In the genomic region with DNA sequence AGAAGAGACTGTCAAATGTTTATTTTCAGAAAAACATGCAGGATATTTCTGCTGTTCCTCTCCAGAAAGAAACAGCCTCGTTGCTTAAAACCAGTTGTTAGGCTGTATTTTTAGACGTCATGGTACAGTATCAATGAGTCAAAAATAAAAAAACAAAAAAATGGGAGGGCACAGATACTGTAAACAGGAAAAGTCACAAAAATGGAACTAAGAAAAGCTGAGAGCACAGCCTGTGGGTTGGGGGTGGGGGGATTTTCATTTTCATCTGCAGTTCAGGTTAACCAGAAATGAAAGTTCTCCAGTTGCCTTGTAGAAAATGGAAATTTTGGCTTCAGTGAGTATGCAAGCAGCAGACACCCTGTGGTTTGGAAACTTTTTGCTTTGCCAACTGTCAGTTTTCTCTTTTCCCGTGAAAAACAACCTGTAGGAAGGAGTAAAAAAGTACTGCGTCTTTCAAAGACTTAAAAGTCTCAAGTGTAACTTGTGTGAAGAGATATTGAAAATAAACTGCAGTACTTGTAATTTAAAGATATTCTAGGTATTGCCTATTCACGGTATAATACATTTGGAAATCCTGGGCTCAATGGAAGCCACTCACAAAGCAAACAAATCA, we compare ENCODE assay signal across 8 cellular contexts. TPM values are rescaled to one million over a fixed set of nuclear protein-coding genes. Genes with fewer than 3 reads are reported as not detected.
DNase-seq lines count a peak whose midpoint lies in the region; ATAC-seq lines count a peak whose summit lies in the region.

No MANE protein-coding gene starts in this region.

- peak overlapping the region; percentile 85 for H3K27ac Mint-ChIP-seq in activated naive CD8-positive, alpha-beta T cell

- DNase-seq in A172 (ENCODE audit: low spot score) = peak; percentile 11
- peak; percentile 64 for DNase-seq in stimulated activated CD4-positive, alpha-beta T cell treated with anti-CD3 and anti-CD28 coated beads, Interleukin-2, amount 100 ng/mL, for 4 hours (ENCODE audit: low read depth)
- DNase-seq in NCI-H1105 (lab: John Stamatoyannopoulos, UW) = no peak
- DNase-seq in GDM1 (lab: John Stamatoyannopoulos, UW) = no peak

- peak overlapping the region; percentile 53 for H3K4me3 Mint-ChIP-seq in activated naive CD8-positive, alpha-beta T cell

- H3K27me3 Mint-ChIP-seq in activated naive CD8-positive, alpha-beta T cell = no peaks in the 10 kb centered on the region

- no peaks in the 10 kb centered on the region for H3K9me3 Mint-ChIP-seq in activated naive CD8-positive, alpha-beta T cell (ENCODE audit: low read depth)

- ATAC-seq in GM19395 (IDR thresholded peaks at IDR 0.05; ENCODE audit: unreplicated experiment) (peak; percentile 85), HG03457 (IDR thresholded peaks at IDR 0.05; ENCODE audit: unreplicated experiment) (peak; percentile 82), esophagus mucosa (no peak)

- peaks cover 39% of the 10 kb centered on the region for H3K4me1 Mint-ChIP-seq in activated naive CD8-positive, alpha-beta T cell (ENCODE audit: low read depth)

- no peaks in the 10 kb centered on the region for H3K36me3 Mint-ChIP-seq in activated naive CD8-positive, alpha-beta T cell

RNA-seq across cellular contexts. Expression of a gene that starts 59.0 kb away (rescaled TPM):
- 1.2 and 1.6 TPM in 2 replicates for total RNA-seq in A172 (2014; rRNA removed; shearing (Covaris generic))
- total RNA-seq in esophagus mucosa = 35.1 TPM

Comparison
In these comparisons a context has a peak if more than half of its experiments do, and no peak if none do; other contexts are left out.
1. DNase-seq: peak in A172 (single experiment) and stimulated activated CD4-positive, alpha-beta T cell treated with anti-CD3 and anti-CD28 coated beads, Interleukin-2, amount 100 ng/mL, for 4 hours (single experiment); none in NCI-H1105 (single experiment) and GDM1 (single experiment).
2. RNA of a gene that starts 59.0 kb away (total RNA-seq): 35.1 TPM in esophagus mucosa (single experiment); 1.2 to 1.6 TPM in A172; every median in the first group is over 10 times any median in the second.